In the genomic region with DNA sequence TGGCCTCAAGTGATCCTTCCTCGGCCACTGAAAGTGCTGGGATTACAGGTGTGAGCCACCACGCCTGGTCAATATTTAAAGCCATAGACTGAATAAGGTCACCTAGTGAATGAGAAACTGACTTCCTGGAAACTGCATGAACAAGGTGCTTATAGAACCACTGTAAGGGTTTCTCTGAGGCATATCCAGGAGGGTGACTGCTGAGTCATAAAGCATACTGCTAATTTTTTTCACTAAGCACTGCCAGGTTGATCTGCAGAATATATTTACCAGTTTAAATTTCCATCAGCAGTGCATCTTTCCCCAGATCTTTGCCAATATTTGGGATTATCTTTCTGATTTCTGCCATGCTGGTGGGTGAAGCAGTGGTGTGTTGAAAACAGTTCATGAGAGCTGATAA, we compare ENCODE assay signal across 9 cellular contexts. TPM values are rescaled to one million over a fixed set of nuclear protein-coding genes. Genes with fewer than 3 reads are reported as not detected.
DNase-seq lines count a peak whose midpoint lies in the region; ATAC-seq lines count a peak whose summit lies in the region.
"Had no signal": no experiment of that assay in that cellular context is flagged by ENCODE, and none has a peak within 500 bp of the region (broad histone marks: within the 10 kb centered on the region; RNA-seq: fewer than 3 reads in every experiment).

No MANE protein-coding gene starts in this region.

- peak; percentile 56 for DNase-seq in HT-29 (ENCODE audit: low spot score)
- peak; percentile 54 for DNase-seq in iris pigment epithelial cell (ENCODE audit: low read depth)
- no peak for DNase-seq in AG20443 (ENCODE audit: low spot score)
- DNase-seq in foreskin melanocyte = no peak
- no peak for DNase-seq in activated CD4-positive, CD25-positive, alpha-beta regulatory T cell (lab: John Stamatoyannopoulos, UW)
- DNase-seq: spleen had no signal

- peak; percentile 33 for ATAC-seq in GM18858 (IDR thresholded peaks at IDR 0.05; ENCODE audit: unreplicated experiment)
- peak; percentile 54 for ATAC-seq in GM21619 (IDR thresholded peaks at IDR 0.05; ENCODE audit: unreplicated experiment)

RNA-seq across cellular contexts. Expression of gene CLIP4, which starts 4.3 kb away (rescaled TPM):
- total RNA-seq in HT-29 (2014; rRNA removed; shearing (Covaris generic)) = 9.1 and 11.3 TPM in 2 replicates

RNA-seq across cellular contexts. Expression of gene PCARE, which starts 36.6 kb away (rescaled TPM):
- not detected in 2 replicates for total RNA-seq in HT-29 (2014; rRNA removed; shearing (Covaris generic))
- total RNA-seq: glomerular endothelial cell, spleen had no signal

Comparison
In these comparisons a context has a peak if more than half of its experiments do, and no peak if none do; other contexts are left out.
1. DNase-seq: peak in HT-29 (single experiment) and iris pigment epithelial cell (single experiment); none in AG20443 (single experiment), foreskin melanocyte (single experiment) and activated CD4-positive, CD25-positive, alpha-beta regulatory T cell (0 of 4).